In the genomic region with DNA sequence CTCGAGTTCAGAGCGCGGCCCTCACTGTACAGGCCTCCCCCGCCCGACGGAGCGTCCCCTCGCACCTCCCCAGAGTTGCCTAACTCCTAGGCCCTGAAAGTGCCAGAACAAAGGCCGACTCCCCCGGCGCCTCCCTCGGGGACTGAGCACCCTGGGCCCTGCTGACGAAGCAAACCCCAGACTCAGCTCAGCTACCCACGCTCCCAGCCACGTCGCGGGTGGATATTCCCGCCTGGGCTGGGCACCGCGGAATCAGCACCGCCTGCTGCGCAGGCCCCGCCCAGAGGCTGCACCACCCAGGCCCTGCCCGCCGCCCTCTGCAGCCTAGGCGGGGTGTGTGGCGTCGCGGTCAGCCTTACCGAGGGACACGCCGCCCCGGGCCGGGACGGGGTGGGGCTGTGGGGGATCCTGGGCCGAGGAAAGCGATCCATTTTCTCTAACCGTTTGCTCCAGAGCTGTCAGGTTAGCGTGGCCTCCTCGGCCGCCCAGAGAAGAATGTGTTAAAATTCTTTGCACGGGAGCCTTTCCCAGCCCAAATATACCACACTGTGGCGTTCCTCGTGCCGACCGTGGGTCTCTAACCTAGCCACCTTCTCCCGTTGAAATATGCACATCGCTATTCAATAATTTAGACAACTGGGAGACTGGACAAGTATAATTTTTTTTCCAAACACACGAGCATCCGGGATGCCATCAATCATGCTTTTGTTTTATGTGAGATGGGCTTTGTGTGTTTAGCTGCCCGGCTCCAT, we compare ENCODE assay signal across 7 cellular contexts. TPM values are rescaled to one million over a fixed set of nuclear protein-coding genes. Genes with fewer than 3 reads are reported as not detected.
A peak's percentile ranks its signal among the peaks of the same experiment; 100 is the strongest.
DNase-seq lines count a peak whose midpoint lies in the region; ATAC-seq and TF ChIP-seq lines count a peak whose summit lies in the region.

No MANE protein-coding gene starts in this region.

- no peak overlapping the region for H3K23ac ChIP-seq in trophoblast cell (ENCODE audit: low read length)

- H3K79me1 ChIP-seq in trophoblast cell (ENCODE audit: low read length) = peaks cover 21% of the 10 kb centered on the region

- H3K9ac ChIP-seq in trophoblast cell (ENCODE audit: low read length) = no peak overlapping the region

- H3K4me3 Mint-ChIP-seq in CD4-positive, alpha-beta memory T cell = peak overlapping the region in 3 of 8 donors; percentile 13 to 75 (median 53)

- no peak overlapping the region for H3K4ac ChIP-seq in trophoblast cell (ENCODE audit: low read depth, low read length)

- no CpG with 5 or more reads among the region's 51 CpGs for WGBS in trophoblast cell (ENCODE audit: extremely low coverage, insufficient coverage, insufficient read length)

- peak overlapping the region; percentile 75 for H4K8ac ChIP-seq in trophoblast cell (ENCODE audit: low read depth, low read length)

- peaks cover 6 to 13% of the 10 kb centered on the region in 2 donors for H3K36me3 Mint-ChIP-seq in CD4-positive, alpha-beta memory T cell

- H3K27me3 Mint-ChIP-seq in CD4-positive, alpha-beta memory T cell = peaks cover 60 to 64% of the 10 kb centered on the region in 2 donors

- peak overlapping the region; percentile 45 for H4K12ac ChIP-seq in trophoblast cell (ENCODE audit: low read depth, low read length)

- H3K79me2 ChIP-seq in trophoblast cell (ENCODE audit: control insufficient read depth, insufficient read depth, low read length, poor library complexity) = no peaks in the 10 kb centered on the region

- DNase-seq in GM10266 (ENCODE audit: extremely low spot score) (peak; percentile 29), NCI-H460 (ENCODE audit: extremely low read depth, low read depth) (peak; percentile 44), epithelial cell of esophagus (ENCODE audit: low read depth) (peak; percentile 41), trophoblast cell (peak; percentile 27 to 53), RPMI8226 (no peak)
- DNase-seq in CD4-positive, alpha-beta memory T cell = no peak

- H2BK5ac ChIP-seq in trophoblast cell (ENCODE audit: low read depth, low read length, poor library complexity) = peak overlapping the region; percentile 25

- H3K36me3 ChIP-seq in trophoblast cell (ENCODE audit: control insufficient read depth in 1 of 2, insufficient read depth in 2 of 2, low read length in 2 of 2) = no peaks in the 10 kb centered on the region
- no peaks in the 10 kb centered on the region for H3K36me3 ChIP-seq in CD4-positive, alpha-beta memory T cell (ENCODE audit: insufficient read depth, low read length)

- peak overlapping the region; percentile 13 for H3K14ac ChIP-seq in trophoblast cell (ENCODE audit: low read length)

- CTCF ChIA-PET in CD4-positive, alpha-beta memory T cell (lab: Charles Lee; ENCODE audit: partially characterized antibody) = no interaction called here

- H3K9me3 ChIP-seq in trophoblast cell (ENCODE audit: insufficient read depth, low read depth, low read length) = no peaks in the 10 kb centered on the region
- no peaks in the 10 kb centered on the region for H3K9me3 ChIP-seq in CD4-positive, alpha-beta memory T cell (ENCODE audit: control insufficient read depth in 1 of 2, low read length in 2 of 2)

- peaks cover 14 to 19% of the 10 kb centered on the region in 2 experiments for H3K4me1 ChIP-seq in trophoblast cell (ENCODE audit: control insufficient read depth in 1 of 2, insufficient read depth in 2 of 2, low read length in 2 of 2)
- H3K4me1 ChIP-seq in CD4-positive, alpha-beta memory T cell (ENCODE audit: insufficient read depth, low read length) = no peaks in the 10 kb centered on the region

- H4K91ac ChIP-seq in trophoblast cell (ENCODE audit: low read depth, low read length) = peak overlapping the region; percentile 68

- TF ChIP-seq CTCF in GM10266 (IDR thresholded peaks at IDR 0.05; ENCODE audit: control insufficient read depth, insufficient read depth, low read depth, missing control alignments) (no peak), epithelial cell of esophagus (IDR thresholded peaks at IDR 0.05; ENCODE audit: insufficient read depth, low read depth, low read length, missing control alignments) (no peak)

- peaks cover 6 to 19% (median 12%) of the 10 kb centered on the region in 4 donors for H3K4me1 Mint-ChIP-seq in CD4-positive, alpha-beta memory T cell

- H2BK12ac ChIP-seq in trophoblast cell (ENCODE audit: low read length) = peak overlapping the region; percentile 39

- POLR2A ChIA-PET in CD4-positive, alpha-beta memory T cell (lab: Charles Lee; ENCODE audit: partially characterized antibody) = no interaction called here

- intact Hi-C loops in CD4-positive, alpha-beta memory T cell (cut with micrococcal nuclease) = no loop called here

- peak overlapping the region in 3 of 7 donors; percentile 48 to 79 (median 63) for H3K27ac Mint-ChIP-seq in CD4-positive, alpha-beta memory T cell

- peak overlapping the region; percentile 50 for H3K18ac ChIP-seq in trophoblast cell (ENCODE audit: low read length)

- peaks cover 7% of the 10 kb centered on the region for H3K27me3 ChIP-seq in trophoblast cell (ENCODE audit: insufficient read depth, low read length)
- peaks cover 65% of the 10 kb centered on the region for H3K27me3 ChIP-seq in CD4-positive, alpha-beta memory T cell (ENCODE audit: insufficient read depth, low read length)

- H2AK5ac ChIP-seq in trophoblast cell (ENCODE audit: low read length) = no peak overlapping the region

- peak overlapping the region; percentile 41 for H3K4me3 ChIP-seq in epithelial cell of esophagus (ENCODE audit: low read length)
- peak overlapping the region; percentile 56 for H3K4me3 ChIP-seq in trophoblast cell (ENCODE audit: low read depth, low read length)
- no peak overlapping the region for H3K4me3 ChIP-seq in CD4-positive, alpha-beta memory T cell (ENCODE audit: low read length in 2 of 2)

- no peak for ATAC-seq in HG03039 (IDR thresholded peaks at IDR 0.05; ENCODE audit: unreplicated experiment)

- no peak overlapping the region for H3K27ac ChIP-seq in trophoblast cell (ENCODE audit: low read depth, low read length)
- no peak overlapping the region for H3K27ac ChIP-seq in CD4-positive, alpha-beta memory T cell (ENCODE audit: low read depth, low read length)

- H3K9me3 Mint-ChIP-seq in CD4-positive, alpha-beta memory T cell = peaks cover 2 to 54% (median 34%) of the 10 kb centered on the region in 8 donors

- peak overlapping the region; percentile 31 for H2AFZ ChIP-seq in trophoblast cell (ENCODE audit: insufficient read depth, low read length, poor library complexity)

- H3K4me2 ChIP-seq in trophoblast cell (ENCODE audit: low read length) = peak overlapping the region; percentile 74

- H2BK120ac ChIP-seq in trophoblast cell (ENCODE audit: insufficient read depth, low read length, poor library complexity) = peak overlapping the region; percentile 55

RNA-seq across cellular contexts. Expression of a gene that starts 31.4 kb away (rescaled TPM):
- total RNA-seq in NCI-H460 (2014; rRNA removed; shearing (Covaris generic)) = 13.6 and 14.2 TPM in 2 replicates
- polyA plus RNA-seq in NCI-H460 (2014; cell fraction: nucleus; rRNA removed) = 13.8 and 17.3 TPM in 2 replicates
- polyA plus RNA-seq in trophoblast cell (2013) = 329 and 338 TPM in 2 replicates
- total RNA-seq in CD4-positive, alpha-beta memory T cell = not detected
- not detected for polyA plus RNA-seq in CD4-positive, alpha-beta memory T cell

Comparison
In these comparisons a context has a peak if more than half of its experiments do, and no peak if none do; other contexts are left out.
1. DNase-seq: peak in GM10266 (single experiment), NCI-H460 (single experiment), epithelial cell of esophagus (single experiment) and trophoblast cell (2 of 2); none in CD4-positive, alpha-beta memory T cell (0 of 5) and RPMI8226 (single experiment).
2. H3K4me3 ChIP-seq: peak in epithelial cell of esophagus (single experiment) and trophoblast cell (single experiment); none in CD4-positive, alpha-beta memory T cell (0 of 2).
3. RNA of a gene that starts 31.4 kb away (total RNA-seq): 13.6 to 14.2 TPM in NCI-H460; not detected in CD4-positive, alpha-beta memory T cell; every median in the first group is over 10 times any median in the second.